Comparison of ENCODE assay signal across 16 cellular contexts in genomic region chr7:101140339-101140699, GRCh38. TPM values are rescaled to one million over a fixed set of nuclear protein-coding genes. Genes with fewer than 3 reads are reported as not detected.
DNase-seq lines count a peak whose midpoint lies in the region; ATAC-seq, FAIRE-seq and TF ChIP-seq lines count a peak whose summit lies in the region.
"Had no signal": no experiment of that assay in that cellular context is flagged by ENCODE, and none has a peak within 500 bp of the region (broad histone marks: within the 10 kb centered on the region; RNA-seq: fewer than 3 reads in every experiment).

No MANE protein-coding gene starts in this region.

- no peaks in the 10 kb centered on the region for H3K79me2 ChIP-seq in H1 (ENCODE audit: control insufficient read depth in 1 of 2, insufficient read depth in 2 of 2, low read length in 2 of 2)

- H3K4me1 Mint-ChIP-seq in osteocyte (ENCODE audit: unreplicated experiment), result peaks cover 48% of the 10 kb centered on the region

- H3K4ac ChIP-seq in H1 (replicated peaks; ENCODE audit: insufficient read length, low read depth, low read length), result no peak overlapping the region

- no peaks in the 10 kb centered on the region for H3K36me3 ChIP-seq in H1 (ENCODE audit: control insufficient read depth in 2 of 4, insufficient read depth in 4 of 4, low read length in 3 of 4)

- no peak overlapping the region for H2BK15ac ChIP-seq in H1 (ENCODE audit: low read length)

- H3K4me2 ChIP-seq in H1 (ENCODE audit: insufficient read depth in 1 of 2, low read depth in 2 of 2, low read length in 2 of 2), result no peak overlapping the region

- CTCF ChIA-PET in H1 (lab: Charles Lee; ENCODE audit: partially characterized antibody), result interaction anchor here (0.7 to 9.7 kb wide), 12 partner anchors 10 to 576 kb away, joined by 3 to 168 read pairs (median 6); partner anchors contain the start of genes MOGAT3 and SERPINE1

- H2AK5ac ChIP-seq in H1 (ENCODE audit: low read depth, low read length), result no peak overlapping the region

- H4K8ac ChIP-seq in H1 (ENCODE audit: extremely low read depth, insufficient read depth, low read length), result no peak overlapping the region

- H3K79me1 ChIP-seq in H1 (ENCODE audit: low read depth, low read length), result no peaks in the 10 kb centered on the region

- H2BK5ac ChIP-seq in H1 (ENCODE audit: low read depth, low read length), result no peak overlapping the region

- H4K20me1 ChIP-seq in H1 (replicated peaks in 1 of 2; ENCODE audit: control insufficient read depth in 1 of 2, insufficient read depth in 2 of 2, low read length in 2 of 2), result no peaks in the 10 kb centered on the region

- TF ChIP-seq CTCF in H1 (IDR thresholded peaks at IDR 0.05; ENCODE audit: control extremely low read depth in 1 of 3, insufficient read depth in 1 of 3, low read depth in 1 of 3, low read length in 3 of 3) (no peak), osteocyte (IDR thresholded peaks at IDR 0.05) (no peak)

- no peak overlapping the region for H4K91ac ChIP-seq in H1 (replicated peaks; ENCODE audit: insufficient read length, low read length)

- ATAC-seq in Right ventricle myocardium inferior, result no peak
- ATAC-seq: T-cell had no signal

- H3K27me3 Mint-ChIP-seq in osteocyte (ENCODE audit: unreplicated experiment), result no peaks in the 10 kb centered on the region

- no peak overlapping the region for H2AFZ ChIP-seq in H1 (ENCODE audit: low read length)

- no peak overlapping the region for H3K9ac ChIP-seq in H1 (replicated peaks in 1 of 4; ENCODE audit: extremely low read depth in 1 of 4, low read depth in 3 of 4, low read length in 3 of 4)

- no peaks in the 10 kb centered on the region for H3K9me3 Mint-ChIP-seq in osteocyte (ENCODE audit: unreplicated experiment)
- H3K9me3 Mint-ChIP-seq: T-cell had no signal

- H3K4me1 ChIP-seq in H1 (replicated peaks in 1 of 4; ENCODE audit: control insufficient read depth in 3 of 4, insufficient read depth in 4 of 4, low read length in 3 of 4), result peaks cover 0 to 3% (median 0%) of the 10 kb centered on the region in 4 experiments; a peak in 1 of 7 replicates

- no peak overlapping the region for H3K56ac ChIP-seq in H1 (replicated peaks; ENCODE audit: insufficient read length, low read depth, low read length)

- H4K5ac ChIP-seq in H1 (ENCODE audit: insufficient read length, low read depth, low read length), result no peak overlapping the region

- H3K9me3 ChIP-seq in H1 (ENCODE audit: insufficient read depth in 2 of 2, low read depth in 1 of 2, low read length in 1 of 2), result no peaks in the 10 kb centered on the region

- H2BK20ac ChIP-seq in H1 (ENCODE audit: low read length), result 0 out of 2 replicates have a peak overlapping the region, but pooled peaks have one; percentile 55

- H3K18ac ChIP-seq in H1 (ENCODE audit: extremely low read depth, low read length), result no peak overlapping the region; the same call in 1 of the 2 replicates

- no peak overlapping the region for H3K14ac ChIP-seq in H1 (ENCODE audit: insufficient read length)

- no peaks in the 10 kb centered on the region; the same call in 1 of the 2 replicates for H3K23me2 ChIP-seq in H1 (ENCODE audit: low read depth, low read length)

- TF ChIP-seq POLR2A in H1 (IDR thresholded peaks at IDR 0.05; ENCODE audit: control extremely low read depth in 1 of 2, low read depth in 2 of 2, low read length in 2 of 2), result no peak

- DNase-seq in NCI-H187 treated with DMSO at 0.1 percent for 48 hours (lab: John Stamatoyannopoulos, UW) (peak; percentile 41), NCI-H187 (lab: John Stamatoyannopoulos, UW) (no peak), SK-MEL-5 (ENCODE audit: low read depth, low spot score) (peak; percentile 87), H1 (ENCODE audit: low read depth in 1 of 2, low spot score in 2 of 2) (no peak), osteocyte (ENCODE audit: extremely low spot score, unreplicated experiment) (no peak), NK-92 (lab: John Stamatoyannopoulos, UW; ENCODE audit: unreplicated experiment) (no peak), Right ventricle myocardium inferior (ENCODE audit: missing footprints) (no peak)
- no peak for DNase-seq in stimulated activated CD4-positive, alpha-beta T cell treated with anti-CD3 and anti-CD28 coated beads, Interleukin-2, amount 100 ng/mL, for 48 hours
- DNase-seq: amniotic stem cell; COR-L47; cortex of kidney; GOT3; midbrain; stimulated activated CD4-positive, alpha-beta T cell treated with anti-CD3 and anti-CD28 coated beads, Interleukin-15, amount 100 ng/mL, for 24 hours; T-cell had no signal

- TF ChIP-seq RAD21 in H1 (IDR thresholded peaks at IDR 0.05 in 1 of 2, conservative IDR thresholded peaks at IDR 0.05 in 1 of 2; ENCODE audit: low read depth in 2 of 2, low read length in 2 of 2), result no peak

- no peak for TF ChIP-seq EP300 in H1 (IDR thresholded peaks at IDR 0.05; ENCODE audit: borderline replicate concordance in 1 of 2, low read depth in 2 of 2, low read length in 2 of 2)

- no peak for FAIRE-seq in H1 (lab: Jason Lieb, UNC)

- no peak overlapping the region for H3K23ac ChIP-seq in H1 (ENCODE audit: insufficient read length)

- H3K36me3 Mint-ChIP-seq in osteocyte (ENCODE audit: unreplicated experiment), result peaks cover 26% of the 10 kb centered on the region
- H3K36me3 Mint-ChIP-seq: T-cell had no signal

- H3K27me3 ChIP-seq in H1 (replicated peaks in 1 of 4; ENCODE audit: control insufficient read depth in 3 of 4, extremely low read depth in 1 of 4, insufficient read depth in 3 of 4, low read length in 3 of 4), result no peaks in the 10 kb centered on the region; a peak in 1 of 7 replicates

- peak overlapping the region; percentile 61 for H3K27ac Mint-ChIP-seq in osteocyte (ENCODE audit: unreplicated experiment)
- H3K27ac Mint-ChIP-seq: T-cell had no signal

- no peak overlapping the region for H2BK120ac ChIP-seq in H1 (replicated peaks; ENCODE audit: low read depth, low read length)

- H3K4me3 Mint-ChIP-seq in osteocyte (ENCODE audit: unreplicated experiment), result no peak overlapping the region
- H3K4me3 Mint-ChIP-seq: T-cell had no signal

- intact Hi-C loops in Right ventricle myocardium inferior (cut with DNase I), result no loop called here

- H3K4me3 ChIP-seq in H1 (ENCODE audit: extremely low read depth in 1 of 4, insufficient read depth in 2 of 4, low read depth in 3 of 4, low read length in 4 of 4), result no peak overlapping the region

- POLR2A ChIA-PET in H1 (lab: Charles Lee; ENCODE audit: partially characterized antibody), result interaction anchor here (1.0 to 1.1 kb wide), 2 partner anchors 15 to 136 kb away, joined by 3 read pairs; no protein-coding TSS in a partner anchor

- in situ Hi-C loops in SK-MEL-5 (cut with HindIII; ENCODE audit: low pct_unique_long_range_greater_than_20kb, low sequenced_read_pairs), result no loop called here

- 76% methylated on average over 3 of the region's 3 CpGs; no CpG with 5 or more reads in 1 of the 2 experiments for WGBS in H1 (ENCODE audit: extremely low coverage in 1 of 2, insufficient coverage in 1 of 2, insufficient read length in 1 of 2, insufficient replicate concordance in 2 of 2, low coverage in 1 of 2, low lambda C conversion rate in 2 of 2, missing lambda C conversion rate in 1 of 2), 2 experiments

- no peak overlapping the region for H3K27ac ChIP-seq in H1 (ENCODE audit: low read depth, low read length)

- no peak overlapping the region for H2BK12ac ChIP-seq in H1 (ENCODE audit: low read depth, low read length)

RNA-seq across cellular contexts. Expression of gene SERPINE1, which starts 13.4 kb away (rescaled TPM):
- total RNA-seq in SK-MEL-5 (2014; rRNA removed; shearing (Covaris generic)), result 0.27 TPM in 1 of 2 replicates, not detected in the other
- polyA plus RNA-seq in SK-MEL-5 (2015; cell fraction: cytosol; rRNA removed), result 0.42 and 0.47 TPM in 2 replicates
- 0.36 TPM in 1 of 2 replicates, not detected in the other for polyA plus RNA-seq in SK-MEL-5 (2015; cell fraction: nucleus; rRNA removed)
- total RNA-seq in H1 (2021; fragmentation: NEBNext Ultra II Directional; extraction: Animal tissue kit (Norgen Biotek cat#: 25700)), result 5.6 and 6.8 TPM in 2 replicates
- polyA plus RNA-seq in H1 (2011; rRNA removed), result 3.7 and 3.8 TPM in 2 replicates
- 3.4 TPM for polyA plus RNA-seq in H1 (2011; cell fraction: cytosol; rRNA removed)
- 2.8 TPM for polyA plus RNA-seq in H1 (2011; cell fraction: nucleus; rRNA removed)
- 2.5 to 2.9 TPM (median 2.7 TPM) in 4 replicates for polyA plus RNA-seq in H1 (2012, experiment 1 of 2)
- 1.9 TPM for polyA plus RNA-seq in H1 (2012, experiment 2 of 2)
- polyA plus RNA-seq in H1 (2013, experiment 1 of 2), result 20.1 TPM
- 28.6 TPM for polyA plus RNA-seq in H1 (2013, experiment 2 of 2)
- polyA minus RNA-seq in H1 (2011; rRNA and poly(A)+ RNA removed), result 4.2 and 4.4 TPM in 2 replicates
- polyA minus RNA-seq in H1 (2011; cell fraction: cytosol; rRNA and poly(A)+ RNA removed), result 1.9 TPM
- 1.00 TPM for polyA minus RNA-seq in H1 (2011; cell fraction: nucleus; rRNA and poly(A)+ RNA removed)
- total RNA-seq in osteocyte, result 266 and 328 TPM in 2 replicates
- 1.6 TPM for total RNA-seq in Right ventricle myocardium inferior

RNA-seq across cellular contexts. Expression of gene AP1S1, which starts 14.0 kb away (rescaled TPM):
- total RNA-seq in SK-MEL-5 (2014; rRNA removed; shearing (Covaris generic)), result 329 and 367 TPM in 2 replicates
- 221 and 277 TPM in 2 replicates for polyA plus RNA-seq in SK-MEL-5 (2015; cell fraction: cytosol; rRNA removed)
- 105 and 125 TPM in 2 replicates for polyA plus RNA-seq in SK-MEL-5 (2015; cell fraction: nucleus; rRNA removed)
- 56.0 and 56.1 TPM in 2 replicates for total RNA-seq in H1 (2021; fragmentation: NEBNext Ultra II Directional; extraction: Animal tissue kit (Norgen Biotek cat#: 25700))
- polyA plus RNA-seq in H1 (2011; rRNA removed), result 59.3 and 72.3 TPM in 2 replicates
- polyA plus RNA-seq in H1 (2011; cell fraction: cytosol; rRNA removed), result 115 TPM
- 109 TPM for polyA plus RNA-seq in H1 (2011; cell fraction: nucleus; rRNA removed)
- polyA plus RNA-seq in H1 (2012, experiment 1 of 2), result 81.1 to 105 TPM (median 95.8 TPM) in 4 replicates
- polyA plus RNA-seq in H1 (2012, experiment 2 of 2), result 90.0 TPM
- 35.2 TPM for polyA plus RNA-seq in H1 (2013, experiment 1 of 2)
- 33.6 TPM for polyA plus RNA-seq in H1 (2013, experiment 2 of 2)
- polyA minus RNA-seq in H1 (2011; rRNA and poly(A)+ RNA removed), result 47.0 and 58.4 TPM in 2 replicates
- 17.9 TPM for polyA minus RNA-seq in H1 (2011; cell fraction: cytosol; rRNA and poly(A)+ RNA removed)
- 16.7 TPM for polyA minus RNA-seq in H1 (2011; cell fraction: nucleus; rRNA and poly(A)+ RNA removed)
- total RNA-seq in osteocyte (52.9 and 57.9 TPM in 2 replicates), Right ventricle myocardium inferior (12.8 TPM)

RNA-seq across cellular contexts. Expression of gene VGF, which starts 25.1 kb away (rescaled TPM):
- 848 and 983 TPM in 2 replicates for total RNA-seq in SK-MEL-5 (2014; rRNA removed; shearing (Covaris generic))
- 5,294 and 5,718 TPM in 2 replicates for polyA plus RNA-seq in SK-MEL-5 (2015; cell fraction: cytosol; rRNA removed)
- 511 and 943 TPM in 2 replicates for polyA plus RNA-seq in SK-MEL-5 (2015; cell fraction: nucleus; rRNA removed)
- total RNA-seq in H1 (2021; fragmentation: NEBNext Ultra II Directional; extraction: Animal tissue kit (Norgen Biotek cat#: 25700)), result 7.0 and 7.4 TPM in 2 replicates
- 1.6 and 3.0 TPM in 2 replicates for polyA plus RNA-seq in H1 (2011; rRNA removed)
- polyA plus RNA-seq in H1 (2011; cell fraction: cytosol; rRNA removed), result 2.2 TPM
- polyA plus RNA-seq in H1 (2011; cell fraction: nucleus; rRNA removed), result 4.2 TPM
- polyA plus RNA-seq in H1 (2012, experiment 1 of 2), result 8.2 to 13.3 TPM (median 11.5 TPM) in 4 replicates
- polyA plus RNA-seq in H1 (2012, experiment 2 of 2), result 6.6 TPM
- 29.9 TPM for polyA plus RNA-seq in H1 (2013, experiment 1 of 2)
- polyA plus RNA-seq in H1 (2013, experiment 2 of 2), result 28.2 TPM
- polyA minus RNA-seq in H1 (2011; rRNA and poly(A)+ RNA removed), result 0.19 and 0.20 TPM in 2 replicates
- polyA minus RNA-seq in H1 (2011; cell fraction: cytosol; rRNA and poly(A)+ RNA removed), result 3.1 TPM
- 1.2 TPM for polyA minus RNA-seq in H1 (2011; cell fraction: nucleus; rRNA and poly(A)+ RNA removed)
- total RNA-seq in osteocyte, result 0.16 and 0.24 TPM in 2 replicates
- total RNA-seq in Right ventricle myocardium inferior, result not detected
- total RNA-seq: posterior vena cava, T-cell had no signal

RNA-seq across cellular contexts. Expression of gene NAT16, which starts 39.8 kb away (rescaled TPM):
- total RNA-seq in SK-MEL-5 (2014; rRNA removed; shearing (Covaris generic)), result 1.5 and 3.9 TPM in 2 replicates
- polyA plus RNA-seq in SK-MEL-5 (2015; cell fraction: cytosol; rRNA removed), result 28.7 and 33.0 TPM in 2 replicates
- polyA plus RNA-seq in SK-MEL-5 (2015; cell fraction: nucleus; rRNA removed), result 57.6 and 61.1 TPM in 2 replicates
- 0.84 and 1.0 TPM in 2 replicates for total RNA-seq in H1 (2021; fragmentation: NEBNext Ultra II Directional; extraction: Animal tissue kit (Norgen Biotek cat#: 25700))
- 0.26 and 0.47 TPM in 2 replicates for polyA plus RNA-seq in H1 (2011; rRNA removed)
- polyA plus RNA-seq in H1 (2011; cell fraction: cytosol; rRNA removed), result 1.1 TPM
- 1.7 TPM for polyA plus RNA-seq in H1 (2011; cell fraction: nucleus; rRNA removed)
- polyA plus RNA-seq in H1 (2012, experiment 1 of 2), result 0.62 to 1.2 TPM (median 0.80 TPM) in 4 replicates
- polyA plus RNA-seq in H1 (2012, experiment 2 of 2), result 0.59 TPM
- 0.55 TPM for polyA plus RNA-seq in H1 (2013, experiment 1 of 2)
- 0.37 TPM for polyA plus RNA-seq in H1 (2013, experiment 2 of 2)
- 0.16 TPM in 1 of 2 replicates, not detected in the other for polyA minus RNA-seq in H1 (2011; rRNA and poly(A)+ RNA removed)
- not detected for polyA minus RNA-seq in H1 (2011; cell fraction: cytosol; rRNA and poly(A)+ RNA removed)
- polyA minus RNA-seq in H1 (2011; cell fraction: nucleus; rRNA and poly(A)+ RNA removed), result 1.00 TPM
- total RNA-seq in osteocyte (0.16 TPM in 1 of 2 replicates, not detected in the other), Right ventricle myocardium inferior (not detected)
- total RNA-seq: posterior vena cava, T-cell had no signal

RNA-seq across cellular contexts. Expression of gene TRIM56, which starts 55.0 kb away (rescaled TPM):
- 6.9 and 7.5 TPM in 2 replicates for total RNA-seq in SK-MEL-5 (2014; rRNA removed; shearing (Covaris generic))
- polyA plus RNA-seq in SK-MEL-5 (2015; cell fraction: cytosol; rRNA removed), result 14.4 and 18.2 TPM in 2 replicates
- polyA plus RNA-seq in SK-MEL-5 (2015; cell fraction: nucleus; rRNA removed), result 17.5 and 20.6 TPM in 2 replicates
- 17.5 and 18.8 TPM in 2 replicates for total RNA-seq in H1 (2021; fragmentation: NEBNext Ultra II Directional; extraction: Animal tissue kit (Norgen Biotek cat#: 25700))
- polyA plus RNA-seq in H1 (2011; rRNA removed), result 2.0 and 3.4 TPM in 2 replicates
- polyA plus RNA-seq in H1 (2011; cell fraction: cytosol; rRNA removed), result 3.5 TPM
- polyA plus RNA-seq in H1 (2011; cell fraction: nucleus; rRNA removed), result 11.9 TPM
- polyA plus RNA-seq in H1 (2012, experiment 1 of 2), result 11.8 to 21.3 TPM (median 14.5 TPM) in 4 replicates
- 3.0 TPM for polyA plus RNA-seq in H1 (2012, experiment 2 of 2)
- 9.3 TPM for polyA plus RNA-seq in H1 (2013, experiment 1 of 2)
- 8.3 TPM for polyA plus RNA-seq in H1 (2013, experiment 2 of 2)
- polyA minus RNA-seq in H1 (2011; rRNA and poly(A)+ RNA removed), result 6.9 and 9.2 TPM in 2 replicates
- polyA minus RNA-seq in H1 (2011; cell fraction: cytosol; rRNA and poly(A)+ RNA removed), result 5.9 TPM
- 9.1 TPM for polyA minus RNA-seq in H1 (2011; cell fraction: nucleus; rRNA and poly(A)+ RNA removed)
- total RNA-seq in osteocyte, result 36.5 and 42.2 TPM in 2 replicates
- 21.0 TPM for total RNA-seq in Right ventricle myocardium inferior

Comparison
In these comparisons a context has a peak if more than half of its experiments do, and no peak if none do; other contexts are left out.
1. DNase-seq: peak in NCI-H187 treated with DMSO at 0.1 percent for 48 hours (single experiment) and SK-MEL-5 (single experiment); none in NCI-H187 (0 of 2), H1 (0 of 2), osteocyte (single experiment), NK-92 (single experiment), stimulated activated CD4-positive, alpha-beta T cell treated with anti-CD3 and anti-CD28 coated beads, Interleukin-2, amount 100 ng/mL, for 48 hours (0 of 2) and Right ventricle myocardium inferior (single experiment).
2. RNA of gene SERPINE1, which starts 13.4 kb away (total RNA-seq): 266 to 328 TPM in osteocyte; 5.6 to 6.8 TPM in H1, 1.6 TPM in Right ventricle myocardium inferior (single experiment) and 0.27 TPM in SK-MEL-5; every median in the first group is over 10 times any median in the second.
3. RNA of gene VGF, which starts 25.1 kb away (total RNA-seq): 848 to 983 TPM in SK-MEL-5; 7.0 to 7.4 TPM in H1, 0.16 to 0.24 TPM in osteocyte and not detected in Right ventricle myocardium inferior (single experiment); every median in the first group is over 100 times any median in the second.